ENCODE assay signal across 8 cellular contexts in the genomic region with DNA sequence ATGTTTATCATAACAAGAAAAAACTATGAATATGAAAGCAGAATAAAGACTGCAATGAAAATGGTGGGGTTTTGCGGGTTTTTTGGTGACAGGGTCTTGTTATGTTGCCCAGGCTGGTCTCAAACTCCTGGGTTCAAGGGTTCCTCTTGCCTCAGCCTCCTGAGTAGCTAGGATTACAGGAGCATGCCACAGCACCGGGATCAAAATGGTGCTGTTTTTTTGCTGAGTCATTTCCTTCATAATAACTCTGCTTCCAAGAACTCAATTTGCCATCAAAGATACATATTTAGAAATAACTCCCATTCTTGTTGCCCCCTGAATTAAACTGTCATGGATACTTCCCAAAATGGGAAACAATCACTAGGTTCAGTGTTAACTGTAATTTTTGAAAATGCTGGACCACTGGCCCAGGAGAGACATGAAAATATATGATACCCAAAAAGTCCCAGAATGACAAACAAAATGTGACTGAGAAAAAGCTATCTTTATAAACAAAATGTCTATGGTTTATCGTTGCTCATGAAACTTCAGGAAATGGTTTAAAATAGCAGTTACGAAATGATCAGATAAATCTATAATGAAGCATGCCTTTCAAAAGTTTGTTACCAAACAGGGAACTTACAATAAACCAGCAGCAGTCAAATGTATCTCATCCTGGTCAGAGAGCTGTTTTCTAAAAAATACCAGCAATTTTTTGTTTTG. TPM values are rescaled to one million over a fixed set of nuclear protein-coding genes. Genes with fewer than 3 reads are reported as not detected.
DNase-seq lines count a peak whose midpoint lies in the region; ATAC-seq, FAIRE-seq and TF ChIP-seq lines count a peak whose summit lies in the region.

No MANE protein-coding gene starts in this region.

- TF ChIP-seq POLR2A in A549 (IDR thresholded peaks at IDR 0.05; ENCODE audit: low read length): no peak

- ATAC-seq in A549 (no peak), left lung (no peak), HG03457 (IDR thresholded peaks at IDR 0.05; ENCODE audit: unreplicated experiment) (no peak), HG03095 (IDR thresholded peaks at IDR 0.05; ENCODE audit: unreplicated experiment) (no peak)

- no peak for FAIRE-seq in A549 (lab: Jason Lieb, UNC)
- peak; percentile 33 for FAIRE-seq in HTR-8/SVneo (lab: Jason Lieb, UNC)

- TF ChIP-seq CTCF in A549 (IDR thresholded peaks at IDR 0.05) (no peak), left lung (IDR thresholded peaks at IDR 0.05) (no peak)

- 30% methylated on average over 4 of the region's 4 CpGs for WGBS in A549 (ENCODE audit: missing lambda C conversion rate)

- no peaks in the 10 kb centered on the region for H3K9me3 ChIP-seq in A549
- no peaks in the 10 kb centered on the region for H3K9me3 ChIP-seq in left lung

- H3K4me1 ChIP-seq in A549: peaks cover 58% of the 10 kb centered on the region
- peaks cover 19 to 63% of the 10 kb centered on the region in 2 donors for H3K4me1 ChIP-seq in left lung

- no peak for TF ChIP-seq RAD21 in A549 (conservative IDR thresholded peaks at IDR 0.05 in 1 of 2, IDR thresholded peaks at IDR 0.05 in 1 of 2)

- H3K9me3 Mint-ChIP-seq in activated T-helper 2 cell treated with anti-CD3 and anti-CD28 coated beads, Interferon-gamma antibody, Interleukin-2, Interleukin-4, amounts not matched to agents 10 μg/mL and 5 μg/mL and 100 μg/mL, durations not matched to agents 14 hours and 24 hours and 36 hours: no peaks in the 10 kb centered on the region

- H3K27me3 ChIP-seq in left lung: no peaks in the 10 kb centered on the region

- H3K36me3 ChIP-seq in left lung: no peaks in the 10 kb centered on the region

- H3K27ac ChIP-seq in A549 (peak overlapping the region; percentile 75 to 95), left lung (peak overlapping the region; percentile 65 to 75)

- intact Hi-C loops in activated T-helper 2 cell treated with anti-CD3 and anti-CD28 coated beads, Interferon-gamma antibody, Interleukin-2, Interleukin-4, amounts not matched to agents 10 μg/mL and 5 μg/mL and 100 μg/mL, durations not matched to agents 14 hours and 24 hours and 36 hours (cut with micrococcal nuclease): loop anchor here (1.0 kb wide), 1 partner anchor 8 kb away; no protein-coding TSS in a partner anchor
- intact Hi-C loops in left lung (cut with DNase I): no loop called here

- peak overlapping the region; percentile 89 for H3K27ac Mint-ChIP-seq in activated T-helper 2 cell treated with anti-CD3 and anti-CD28 coated beads, Interferon-gamma antibody, Interleukin-2, Interleukin-4, amounts not matched to agents 10 μg/mL and 5 μg/mL and 100 μg/mL, durations not matched to agents 14 hours and 24 hours and 36 hours

- peaks cover 45% of the 10 kb centered on the region for H3K4me1 Mint-ChIP-seq in activated T-helper 2 cell treated with anti-CD3 and anti-CD28 coated beads, Interferon-gamma antibody, Interleukin-2, Interleukin-4, amounts not matched to agents 10 μg/mL and 5 μg/mL and 100 μg/mL, durations not matched to agents 14 hours and 24 hours and 36 hours (ENCODE audit: low read depth)

- CTCF ChIA-PET in A549 (lab: Yijun Ruan, JAX): interaction anchor here (1.1 kb wide), 1 partner anchor 9 kb away, joined by 3 read pairs; no protein-coding TSS in a partner anchor

- peak in 1 of 2 experiments; percentile 38 for DNase-seq in A549 (ENCODE audit: low read depth in 1 of 2, low spot score in 1 of 2)
- no peak for DNase-seq in HTR-8/SVneo (ENCODE audit: insufficient read length, low spot score)
- no peak for DNase-seq in activated T-helper 2 cell treated with anti-CD3 and anti-CD28 coated beads, Interferon-gamma antibody, Interleukin-2, Interleukin-4, amounts not matched to agents 10 μg/mL and 5 μg/mL and 100 μg/mL, durations not matched to agents 14 hours and 24 hours and 36 hours (ENCODE audit: low spot score)
- no peak for DNase-seq in left lung
- DNase-seq in cerebellum (ENCODE audit: low spot score): no peak
- DNase-seq in stimulated activated CD4-positive, alpha-beta T cell treated with anti-CD3 and anti-CD28 coated beads, Interleukin-2, amount 100 ng/mL, for 48 hours: no peak

- H3K27me3 Mint-ChIP-seq in activated T-helper 2 cell treated with anti-CD3 and anti-CD28 coated beads, Interferon-gamma antibody, Interleukin-2, Interleukin-4, amounts not matched to agents 10 μg/mL and 5 μg/mL and 100 μg/mL, durations not matched to agents 14 hours and 24 hours and 36 hours (ENCODE audit: low read depth): no peaks in the 10 kb centered on the region

- no peak overlapping the region for H3K4me3 ChIP-seq in A549
- H3K4me3 ChIP-seq in left lung: no peak overlapping the region

- peak overlapping the region; percentile 52 for H3K4me2 ChIP-seq in A549

- H3K4me3 Mint-ChIP-seq in activated T-helper 2 cell treated with anti-CD3 and anti-CD28 coated beads, Interferon-gamma antibody, Interleukin-2, Interleukin-4, amounts not matched to agents 10 μg/mL and 5 μg/mL and 100 μg/mL, durations not matched to agents 14 hours and 24 hours and 36 hours (ENCODE audit: low read depth): peak overlapping the region; percentile 62

- POLR2A ChIA-PET in A549 (lab: Yijun Ruan, JAX): interaction anchor here (0.6 kb wide), 1 partner anchor 10 kb away, joined by 4 read pairs; no protein-coding TSS in a partner anchor

- peaks cover 20% of the 10 kb centered on the region for H3K36me3 Mint-ChIP-seq in activated T-helper 2 cell treated with anti-CD3 and anti-CD28 coated beads, Interferon-gamma antibody, Interleukin-2, Interleukin-4, amounts not matched to agents 10 μg/mL and 5 μg/mL and 100 μg/mL, durations not matched to agents 14 hours and 24 hours and 36 hours (ENCODE audit: low read depth)

- TF ChIP-seq EP300 in A549 (IDR thresholded peaks at IDR 0.05): no peak

TF ChIP-seq in A549, 52 proteins besides CTCF, POLR2A, EP300 and RAD21 (continues in another document):
- TF ChIP-seq ESRRA (IDR thresholded peaks at IDR 0.05; ENCODE audit: borderline replicate concordance, low read length) (no peak), HOXB5 (CRISPR knock-in tag; IDR thresholded peaks at IDR 0.05) (no peak), NR3C1 (IDR thresholded peaks at IDR 0.05) (no peak), RARB (CRISPR knock-in tag; IDR thresholded peaks at IDR 0.05) (no peak), MAZ (IDR thresholded peaks at IDR 0.05; ENCODE audit: borderline replicate concordance, low read depth, low read length) (no peak), KDM1A (IDR thresholded peaks at IDR 0.05; ENCODE audit: low read depth) (no peak), ZSCAN20 (CRISPR knock-in tag; IDR thresholded peaks at IDR 0.05) (0 out of 2 replicates have a peak, but pooled peaks have one; percentile 42), NFE2L2 (conservative IDR thresholded peaks at IDR 0.05; ENCODE audit: low read length) (peak; percentile 98), HOXB13 (CRISPR knock-in tag; IDR thresholded peaks at IDR 0.05; ENCODE audit: low read depth) (peak; percentile 79), HOXA7 (CRISPR knock-in tag; IDR thresholded peaks at IDR 0.05) (no peak), PHF8 (IDR thresholded peaks at IDR 0.05; ENCODE audit: borderline replicate concordance, low read depth) (no peak), MYC (IDR thresholded peaks at IDR 0.05; ENCODE audit: borderline replicate concordance, low read length) (no peak), ZNF302 (CRISPR knock-in tag; IDR thresholded peaks at IDR 0.05) (0 out of 2 replicates have a peak, but pooled peaks have one; percentile 10), MAFK (IDR thresholded peaks at IDR 0.05; ENCODE audit: partially characterized antibody) (peak; percentile 98), FOXS1 (CRISPR knock-in tag; IDR thresholded peaks at IDR 0.05) (no peak), RFX5 (IDR thresholded peaks at IDR 0.05) (no peak), EHF (CRISPR knock-in tag; IDR thresholded peaks at IDR 0.05) (no peak), HEYL (CRISPR knock-in tag; IDR thresholded peaks at IDR 0.05) (no peak), CHD4 (IDR thresholded peaks at IDR 0.05; ENCODE audit: borderline replicate concordance) (no peak), JUN (IDR thresholded peaks at IDR 0.05) (no peak)
- TF ChIP-seq, protein P1, sequence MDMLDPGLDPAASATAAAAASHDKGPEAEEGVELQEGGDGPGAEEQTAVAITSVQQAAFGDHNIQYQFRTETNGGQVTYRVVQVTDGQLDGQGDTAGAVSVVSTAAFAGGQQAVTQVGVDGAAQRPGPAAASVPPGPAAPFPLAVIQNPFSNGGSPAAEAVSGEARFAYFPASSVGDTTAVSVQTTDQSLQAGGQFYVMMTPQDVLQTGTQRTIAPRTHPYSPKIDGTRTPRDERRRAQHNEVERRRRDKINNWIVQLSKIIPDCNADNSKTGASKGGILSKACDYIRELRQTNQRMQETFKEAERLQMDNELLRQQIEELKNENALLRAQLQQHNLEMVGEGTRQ (IDR thresholded peaks at IDR 0.05): no peak
- TF ChIP-seq, protein P2, sequence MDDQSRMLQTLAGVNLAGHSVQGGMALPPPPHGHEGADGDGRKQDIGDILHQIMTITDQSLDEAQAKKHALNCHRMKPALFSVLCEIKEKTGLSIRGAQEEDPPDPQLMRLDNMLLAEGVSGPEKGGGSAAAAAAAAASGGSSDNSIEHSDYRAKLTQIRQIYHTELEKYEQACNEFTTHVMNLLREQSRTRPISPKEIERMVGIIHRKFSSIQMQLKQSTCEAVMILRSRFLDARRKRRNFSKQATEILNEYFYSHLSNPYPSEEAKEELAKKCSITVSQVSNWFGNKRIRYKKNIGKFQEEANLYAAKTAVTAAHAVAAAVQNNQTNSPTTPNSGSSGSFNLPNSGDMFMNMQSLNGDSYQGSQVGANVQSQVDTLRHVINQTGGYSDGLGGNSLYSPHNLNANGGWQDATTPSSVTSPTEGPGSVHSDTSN (IDR thresholded peaks at IDR 0.05): no peak
- TF ChIP-seq, protein P3, sequence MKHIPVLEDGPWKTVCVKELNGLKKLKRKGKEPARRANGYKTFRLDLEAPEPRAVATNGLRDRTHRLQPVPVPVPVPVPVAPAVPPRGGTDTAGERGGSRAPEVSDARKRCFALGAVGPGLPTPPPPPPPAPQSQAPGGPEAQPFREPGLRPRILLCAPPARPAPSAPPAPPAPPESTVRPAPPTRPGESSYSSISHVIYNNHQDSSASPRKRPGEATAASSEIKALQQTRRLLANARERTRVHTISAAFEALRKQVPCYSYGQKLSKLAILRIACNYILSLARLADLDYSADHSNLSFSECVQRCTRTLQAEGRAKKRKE (CRISPR knock-in tag; IDR thresholded peaks at IDR 0.05; ENCODE audit: low read depth): no peak

RNA-seq across cellular contexts. Expression of a gene that starts 32.1 kb away (rescaled TPM):
- polyA plus RNA-seq in A549 (2011; rRNA removed): 33.7 and 36.1 TPM in 2 replicates
- polyA plus RNA-seq in A549 (2012; cell fraction: cytosol; rRNA removed): 12.4 and 18.4 TPM in 2 replicates
- polyA plus RNA-seq in A549 (2012; cell fraction: nucleus; rRNA removed): 8.3 and 11.9 TPM in 2 replicates
- polyA plus RNA-seq in A549 (2017; fragmentation: RNase III; extraction: RNeasy Plus Mini Kit Qiagen cat#74134 plus additional on column Dnase treatment): 24.4 to 28.6 TPM (median 25.4 TPM) in 3 replicates
- polyA minus RNA-seq in A549 (2011; rRNA and poly(A)+ RNA removed): 42.0 and 45.2 TPM in 2 replicates
- 68.7 and 72.9 TPM in 2 replicates for total RNA-seq in activated T-helper 2 cell treated with anti-CD3 and anti-CD28 coated beads, Interferon-gamma antibody, Interleukin-2, Interleukin-4, amounts not matched to agents 10 μg/mL and 5 μg/mL and 100 μg/mL, durations not matched to agents 14 hours and 24 hours and 36 hours
- total RNA-seq in left lung: 10 to 100 TPM; 75.9 to 82.9 TPM
- 19.2 TPM for total RNA-seq in cerebellum
